ENCODE assay signal across 1 cellular context in the genomic region with DNA sequence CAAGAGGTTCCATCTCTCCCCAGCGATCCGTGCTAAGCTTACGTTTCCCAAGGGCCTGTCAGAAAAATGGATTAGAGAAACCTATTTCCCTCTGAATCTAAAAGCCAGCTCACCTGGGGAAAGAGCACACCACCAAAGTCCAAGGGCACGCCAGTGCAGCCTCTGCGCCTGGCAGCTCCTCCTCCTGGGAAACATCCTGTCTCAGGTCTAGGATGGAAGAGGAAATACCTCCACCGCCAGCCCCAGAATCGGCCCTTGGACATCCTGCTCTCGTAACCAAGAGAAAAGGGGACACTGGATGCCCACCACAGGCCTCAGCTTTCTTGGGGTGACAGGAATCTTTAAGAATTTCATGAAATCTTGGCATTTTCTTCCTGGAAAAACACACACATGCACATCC.
TF ChIP-seq lines count a peak whose summit lies in the region.

No MANE protein-coding gene starts in this region.

TF ChIP-seq in HepG2, 621 proteins besides CTCF, POLR2A, EP300 and RAD21:
- no peak for TF ChIP-seq ZNF260 (CRISPR knock-in tag; IDR thresholded peaks at IDR 0.05; ENCODE audit: borderline replicate concordance, low read depth)
- no peak for TF ChIP-seq ZNF781 (CRISPR knock-in tag; IDR thresholded peaks at IDR 0.05; ENCODE audit: borderline replicate concordance, not compliant biosample characterization)
- TF ChIP-seq POGZ (CRISPR knock-in tag; IDR thresholded peaks at IDR 0.05) = no peak
- no peak for TF ChIP-seq ZNF543 (CRISPR knock-in tag; IDR thresholded peaks at IDR 0.05)
- TF ChIP-seq, protein P1, sequence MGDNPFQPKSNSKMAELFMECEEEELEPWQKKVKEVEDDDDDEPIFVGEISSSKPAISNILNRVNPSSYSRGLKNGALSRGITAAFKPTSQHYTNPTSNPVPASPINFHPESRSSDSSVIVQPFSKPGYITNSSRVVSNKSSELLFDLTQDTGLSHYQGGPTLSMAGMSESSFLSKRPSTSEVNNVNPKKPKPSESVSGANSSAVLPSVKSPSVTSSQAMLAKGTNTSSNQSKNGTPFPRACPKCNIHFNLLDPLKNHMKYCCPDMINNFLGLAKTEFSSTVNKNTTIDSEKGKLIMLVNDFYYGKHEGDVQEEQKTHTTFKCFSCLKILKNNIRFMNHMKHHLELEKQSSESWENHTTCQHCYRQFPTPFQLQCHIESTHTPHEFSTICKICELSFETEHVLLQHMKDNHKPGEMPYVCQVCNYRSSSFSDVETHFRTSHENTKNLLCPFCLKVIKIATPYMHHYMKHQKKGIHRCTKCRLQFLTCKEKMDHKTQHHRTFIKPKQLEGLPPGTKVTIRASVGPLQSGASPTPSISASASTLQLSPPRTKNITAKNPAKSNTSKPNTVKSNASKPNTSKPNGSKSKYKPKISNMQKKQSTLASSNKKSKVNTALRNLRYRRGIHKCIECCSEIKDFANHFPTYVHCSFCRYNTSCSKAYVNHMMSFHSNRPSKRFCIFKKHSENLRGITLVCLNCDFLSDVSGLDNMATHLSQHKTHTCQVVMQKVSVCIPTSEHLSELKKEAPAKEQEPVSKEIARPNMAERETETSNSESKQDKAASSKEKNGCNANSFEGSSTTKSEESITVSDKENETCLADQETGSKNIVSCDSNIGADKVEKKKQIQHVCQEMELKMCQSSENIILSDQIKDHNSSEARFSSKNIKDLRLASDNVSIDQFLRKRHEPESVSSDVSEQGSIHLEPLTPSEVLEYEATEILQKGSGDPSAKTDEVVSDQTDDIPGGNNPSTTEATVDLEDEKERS (CRISPR knock-in tag; IDR thresholded peaks at IDR 0.05) = no peak
